Comparison of ENCODE assay signal across 8 cellular contexts in genomic region chr2:64865831-64866146, GRCh38.
DNase-seq lines count a peak whose midpoint lies in the region; ATAC-seq, FAIRE-seq and TF ChIP-seq lines count a peak whose summit lies in the region.

No MANE protein-coding gene starts in this region.

- H2AFZ ChIP-seq in neural cell (ENCODE audit: low read depth, low read length): no peak overlapping the region

- POLR2A ChIA-PET in A673 (lab: Charles Lee; ENCODE audit: low non-redundant PET): no interaction called here

- H3K9me2 ChIP-seq in neural cell (ENCODE audit: insufficient read depth, low read length): no peaks in the 10 kb centered on the region

- H3K9ac ChIP-seq in neural cell (ENCODE audit: low read length) (no peak overlapping the region), kidney (ENCODE audit: low read length in 2 of 2) (no peak overlapping the region)

- no peak for TF ChIP-seq EP300 in neural cell (conservative IDR thresholded peaks at IDR 0.05; ENCODE audit: poor library complexity, severe bottlenecking)

- no TSS peak for BruUV-seq in A673 (replicated peaks; lab: Mats Ljungman, UMichigan)

- no peaks in the 10 kb centered on the region for H3K79me2 ChIP-seq in neural cell (replicated peaks; ENCODE audit: insufficient read depth, low read length)

- no peaks in the 10 kb centered on the region for H3K9me3 Mint-ChIP-seq in central memory CD8-positive, alpha-beta T cell
- H3K9me3 Mint-ChIP-seq in activated T-helper 2 cell treated with anti-CD3 and anti-CD28 coated beads, Interferon-gamma antibody, Interleukin-2, Interleukin-4, amounts not matched to agents 10 μg/mL and 5 μg/mL and 100 μg/mL, durations not matched to agents 14 hours and 24 hours and 36 hours: no peaks in the 10 kb centered on the region

- no peak for TF ChIP-seq RAD21 in neural cell (conservative IDR thresholded peaks at IDR 0.05)

- H3K9me3 ChIP-seq in A673 (ENCODE audit: low read depth, low read length, poor library complexity, severe bottlenecking): no peaks in the 10 kb centered on the region
- no peaks in the 10 kb centered on the region for H3K9me3 ChIP-seq in neural cell (ENCODE audit: low read length)
- H3K9me3 ChIP-seq in kidney (ENCODE audit: control insufficient read depth in 1 of 2, low read length in 2 of 2): no peaks in the 10 kb centered on the region

- no peaks in the 10 kb centered on the region for H3K36me3 ChIP-seq in A673 (ENCODE audit: insufficient read depth, low read length, poor library complexity, severe bottlenecking)
- H3K36me3 ChIP-seq in neural cell (ENCODE audit: insufficient read depth, low read length): no peaks in the 10 kb centered on the region
- H3K36me3 ChIP-seq in kidney (ENCODE audit: control insufficient read depth in 1 of 2, insufficient read depth in 2 of 2, low read length in 2 of 2): no peaks in the 10 kb centered on the region

- TF ChIP-seq CTCF in A673 (conservative IDR thresholded peaks at IDR 0.05; ENCODE audit: low read depth, low read length): no peak; the same call in 1 of the 2 replicates
- no peak for TF ChIP-seq CTCF in HL-60 (IDR thresholded peaks at IDR 0.05; ENCODE audit: insufficient read depth, low read length)
- TF ChIP-seq CTCF in neural cell (IDR thresholded peaks at IDR 0.05; ENCODE audit: poor library complexity, severe bottlenecking): no peak
- TF ChIP-seq CTCF in kidney (IDR thresholded peaks at IDR 0.05; ENCODE audit: borderline replicate concordance, extremely low read depth, insufficient read depth): no peak

- H3K4me2 ChIP-seq in neural cell (ENCODE audit: low read length): no peak overlapping the region

- DNase-seq in A673 (ENCODE audit: low spot score) (no peak), HL-60 (ENCODE audit: low read depth in 1 of 2, low spot score in 1 of 2) (no peak), D341Med (ENCODE audit: low spot score) (no peak), anterior cingulate cortex (lab: John Stamatoyannopoulos, UW) (no peak), kidney (no peak)
- no peak for DNase-seq in central memory CD8-positive, alpha-beta T cell (ENCODE audit: low spot score in 2 of 2)
- DNase-seq in activated T-helper 2 cell treated with anti-CD3 and anti-CD28 coated beads, Interferon-gamma antibody, Interleukin-2, Interleukin-4, amounts not matched to agents 10 μg/mL and 5 μg/mL and 100 μg/mL, durations not matched to agents 14 hours and 24 hours and 36 hours (ENCODE audit: low spot score): no peak

- H3K4me3 ChIP-seq in A673 (ENCODE audit: low read depth, low read length, poor library complexity, severe bottlenecking) (peak overlapping the region; percentile 61), HL-60 (replicated peaks; ENCODE audit: insufficient read depth, low read length) (peak overlapping the region; percentile 26), neural cell (ENCODE audit: low read length) (no peak overlapping the region), kidney (ENCODE audit: low read length in 2 of 2) (no peak overlapping the region)

- H3K4me1 ChIP-seq in A673 (ENCODE audit: insufficient read depth, low read length, poor library complexity, severe bottlenecking) (peaks cover 12% of the 10 kb centered on the region), kidney (ENCODE audit: control insufficient read depth in 1 of 2, insufficient read depth in 1 of 2, low read depth in 1 of 2, low read length in 2 of 2) (peaks cover 0 to 6% of the 10 kb centered on the region in 2 donors)

- no peaks in the 10 kb centered on the region for H4K20me1 ChIP-seq in neural cell (ENCODE audit: insufficient read depth)

- H3K36me3 Mint-ChIP-seq in central memory CD8-positive, alpha-beta T cell (ENCODE audit: insufficient read depth): no peaks in the 10 kb centered on the region
- H3K36me3 Mint-ChIP-seq in activated T-helper 2 cell treated with anti-CD3 and anti-CD28 coated beads, Interferon-gamma antibody, Interleukin-2, Interleukin-4, amounts not matched to agents 10 μg/mL and 5 μg/mL and 100 μg/mL, durations not matched to agents 14 hours and 24 hours and 36 hours (ENCODE audit: low read depth): no peaks in the 10 kb centered on the region

- FAIRE-seq in kidney (lab: Jason Lieb, UNC): no peak

- CTCF ChIA-PET in A673 (lab: Charles Lee): no interaction called here

- intact Hi-C loops in A673 (cut with micrococcal nuclease; ENCODE audit: unreplicated experiment): loop anchor here (1.0 to 10.0 kb wide), 6 partner anchors 219 to 821 kb away; partner anchors contain the start of gene AFTPH
- intact Hi-C loops in activated T-helper 2 cell treated with anti-CD3 and anti-CD28 coated beads, Interferon-gamma antibody, Interleukin-2, Interleukin-4, amounts not matched to agents 10 μg/mL and 5 μg/mL and 100 μg/mL, durations not matched to agents 14 hours and 24 hours and 36 hours (cut with micrococcal nuclease): loop anchor here (1.0 to 2.0 kb wide), 2 partner anchors 219 to 343 kb away; no protein-coding TSS in a partner anchor
- intact Hi-C loops in kidney (cut with DNase I): loop anchor here (5.0 kb wide), 2 partner anchors 218 to 278 kb away; no protein-coding TSS in a partner anchor

- H3K4me3 Mint-ChIP-seq in central memory CD8-positive, alpha-beta T cell: peak overlapping the region; percentile 68
- no peak overlapping the region for H3K4me3 Mint-ChIP-seq in activated T-helper 2 cell treated with anti-CD3 and anti-CD28 coated beads, Interferon-gamma antibody, Interleukin-2, Interleukin-4, amounts not matched to agents 10 μg/mL and 5 μg/mL and 100 μg/mL, durations not matched to agents 14 hours and 24 hours and 36 hours (ENCODE audit: low read depth)

- ATAC-seq in central memory CD8-positive, alpha-beta T cell (replicated peaks; ENCODE audit: extremely low read depth, poor library complexity, severe bottlenecking): no peak

- H3K27me3 ChIP-seq in A673 (replicated peaks; ENCODE audit: insufficient read depth, low read depth, low read length, poor library complexity) (no peaks in the 10 kb centered on the region), HL-60 (ENCODE audit: insufficient read depth, poor library complexity, severe bottlenecking) (no peaks in the 10 kb centered on the region), neural cell (ENCODE audit: insufficient read depth, low read depth, low read length) (no peaks in the 10 kb centered on the region)

- no peaks in the 10 kb centered on the region for H3K4me1 Mint-ChIP-seq in central memory CD8-positive, alpha-beta T cell
- peaks cover 4% of the 10 kb centered on the region for H3K4me1 Mint-ChIP-seq in activated T-helper 2 cell treated with anti-CD3 and anti-CD28 coated beads, Interferon-gamma antibody, Interleukin-2, Interleukin-4, amounts not matched to agents 10 μg/mL and 5 μg/mL and 100 μg/mL, durations not matched to agents 14 hours and 24 hours and 36 hours (ENCODE audit: low read depth)

- H3K27ac ChIP-seq in A673 (ENCODE audit: low read depth, low read length, poor library complexity, severe bottlenecking) (no peak overlapping the region), HL-60 (replicated peaks) (no peak overlapping the region), neural cell (ENCODE audit: low read length) (no peak overlapping the region), kidney (ENCODE audit: low read depth in 2 of 2, low read length in 2 of 2) (no peak overlapping the region)

- no peak overlapping the region for H3K27ac Mint-ChIP-seq in central memory CD8-positive, alpha-beta T cell (ENCODE audit: low read depth)
- H3K27ac Mint-ChIP-seq in activated T-helper 2 cell treated with anti-CD3 and anti-CD28 coated beads, Interferon-gamma antibody, Interleukin-2, Interleukin-4, amounts not matched to agents 10 μg/mL and 5 μg/mL and 100 μg/mL, durations not matched to agents 14 hours and 24 hours and 36 hours: no peak overlapping the region

- peaks cover 10% of the 10 kb centered on the region for H3K27me3 Mint-ChIP-seq in central memory CD8-positive, alpha-beta T cell
- peaks cover 13% of the 10 kb centered on the region for H3K27me3 Mint-ChIP-seq in activated T-helper 2 cell treated with anti-CD3 and anti-CD28 coated beads, Interferon-gamma antibody, Interleukin-2, Interleukin-4, amounts not matched to agents 10 μg/mL and 5 μg/mL and 100 μg/mL, durations not matched to agents 14 hours and 24 hours and 36 hours (ENCODE audit: low read depth)

- H3F3A ChIP-seq in neural cell (ENCODE audit: insufficient read depth, low read length, poor library complexity, severe bottlenecking): no peaks in the 10 kb centered on the region

TF ChIP-seq in neural cell, 6 proteins besides CTCF, POLR2A, EP300 and RAD21:
- TF ChIP-seq SMC3 (conservative IDR thresholded peaks at IDR 0.05; ENCODE audit: poor library complexity) (peak; percentile 43), MXI1 (conservative IDR thresholded peaks at IDR 0.05; ENCODE audit: poor library complexity, severe bottlenecking) (no peak)

Comparison
In these comparisons a context has a peak if more than half of its experiments do, and no peak if none do; other contexts are left out.
1. H3K4me3 ChIP-seq: peak in A673 (single experiment) and HL-60 (single experiment); none in neural cell (single experiment) and kidney (0 of 2).